20 cellular contexts compared by ENCODE assay signal in the genomic region with DNA sequence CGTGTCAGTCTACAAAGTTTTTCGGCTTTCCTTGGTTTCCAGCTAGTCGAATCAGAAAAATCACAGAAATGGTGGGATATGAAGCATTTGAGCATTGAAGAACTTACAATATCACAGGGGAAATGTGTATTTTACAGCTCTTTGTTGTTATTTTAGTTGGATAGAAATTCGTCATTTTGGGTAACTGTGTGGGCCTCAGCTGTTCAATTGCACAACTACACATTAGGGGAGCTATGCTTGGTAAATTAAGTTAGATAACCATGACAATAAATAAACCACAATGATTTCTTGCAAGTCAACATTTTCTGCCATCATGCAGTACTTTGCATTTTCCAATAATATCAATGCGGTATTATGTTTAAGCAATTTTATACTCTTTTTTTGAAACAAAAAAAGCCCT.
DNase-seq lines count a peak whose midpoint lies in the region; ATAC-seq and TF ChIP-seq lines count a peak whose summit lies in the region.
"Had no signal": no experiment of that assay in that cellular context is flagged by ENCODE, and none has a peak within 500 bp of the region (broad histone marks: within the 10 kb centered on the region; RNA-seq: fewer than 3 reads in every experiment).

No MANE protein-coding gene starts in this region.

- H3K9me3 ChIP-seq in SJCRH30 (replicated peaks) (no peaks in the 10 kb centered on the region), neural cell (ENCODE audit: low read length) (no peaks in the 10 kb centered on the region)
- H3K9me3 ChIP-seq: BE2C; BLaER1 treated with 17β-estradiol and CSF1 and Interleukin-3, amounts not matched to agents 10 nM and 100 nM had no signal

- H3K27ac ChIP-seq in SJCRH30 (peak overlapping the region; percentile 68), neural cell (ENCODE audit: low read length) (no peak overlapping the region), temporal lobe (ENCODE audit: low read depth, low read length) (peak overlapping the region; percentile 20)
- H3K27ac ChIP-seq: 22Rv1; BLaER1 treated with 17β-estradiol and CSF1 and Interleukin-3, amounts not matched to agents 10 nM and 100 nM had no signal

- H3K4me3 ChIP-seq in SJCRH30 = no peak overlapping the region
- peak overlapping the region; percentile 16 for H3K4me3 ChIP-seq in neural cell (ENCODE audit: low read length)
- H3K4me3 ChIP-seq: BLaER1 treated with 17β-estradiol and CSF1 and Interleukin-3, amounts not matched to agents 10 nM and 100 nM; GM12878; GM23338 had no signal

- TF ChIP-seq RAD21 in neural cell (conservative IDR thresholded peaks at IDR 0.05) = no peak

- ATAC-seq in left ventricle myocardium superior = no peak
- ATAC-seq: GM12878, GM23338, HCT116 had no signal

- no peak overlapping the region for H2AFZ ChIP-seq in neural cell (ENCODE audit: low read depth, low read length)
- H2AFZ ChIP-seq: GM23338 had no signal

- no peak for TF ChIP-seq EP300 in neural cell (conservative IDR thresholded peaks at IDR 0.05; ENCODE audit: poor library complexity, severe bottlenecking)

- intact Hi-C loops in left ventricle myocardium superior (cut with micrococcal nuclease) = no loop called here

- H3K4me2 ChIP-seq in neural cell (ENCODE audit: low read length) = no peak overlapping the region
- H3K4me2 ChIP-seq: BLaER1 treated with 17β-estradiol and CSF1 and Interleukin-3, amounts not matched to agents 10 nM and 100 nM; GM23338 had no signal

- peaks cover 5% of the 10 kb centered on the region for H3K79me2 ChIP-seq in neural cell (replicated peaks; ENCODE audit: insufficient read depth, low read length)

- TF ChIP-seq CTCF in neural cell (IDR thresholded peaks at IDR 0.05; ENCODE audit: poor library complexity, severe bottlenecking) = no peak

- H3F3A ChIP-seq in neural cell (ENCODE audit: insufficient read depth, low read length, poor library complexity, severe bottlenecking) = no peaks in the 10 kb centered on the region

- no peaks in the 10 kb centered on the region for H3K27me3 ChIP-seq in SJCRH30
- no peaks in the 10 kb centered on the region for H3K27me3 ChIP-seq in neural cell (ENCODE audit: insufficient read depth, low read depth, low read length)
- H3K27me3 ChIP-seq: BE2C; BLaER1 treated with 17β-estradiol and CSF1 and Interleukin-3, amounts not matched to agents 10 nM and 100 nM had no signal

- no peaks in the 10 kb centered on the region for H3K36me3 ChIP-seq in SJCRH30
- no peaks in the 10 kb centered on the region for H3K36me3 ChIP-seq in neural cell (ENCODE audit: insufficient read depth, low read length)
- H3K36me3 ChIP-seq: BE2C; BLaER1 treated with 17β-estradiol and CSF1 and Interleukin-3, amounts not matched to agents 10 nM and 100 nM had no signal

- H3K9ac ChIP-seq in neural cell (ENCODE audit: low read length) = no peak overlapping the region
- H3K9ac ChIP-seq: BLaER1 treated with 17β-estradiol and CSF1 and Interleukin-3, amounts not matched to agents 10 nM and 100 nM had no signal

- DNase-seq in Ammon's horn (ENCODE audit: low spot score) (peak; percentile 20), SJCRH30 (peak in 1 of 2 experiments; percentile 15), left ventricle myocardium superior (no peak), SHP77 (lab: John Stamatoyannopoulos, UW) (no peak), mesenteric fat pad (ENCODE audit: low spot score) (no peak)
- DNase-seq: BE2C; CD4-positive, alpha-beta T cell; CD8-positive, alpha-beta memory T cell; DMS 273 treated with DMSO at 0.1 percent for 48 hours; DMS79; EL; GDM1; H9 had no signal

- peaks cover 7% of the 10 kb centered on the region for H3K4me1 ChIP-seq in SJCRH30
- H3K4me1 ChIP-seq: BLaER1 treated with 17β-estradiol and CSF1 and Interleukin-3, amounts not matched to agents 10 nM and 100 nM had no signal

- no peaks in the 10 kb centered on the region for H4K20me1 ChIP-seq in neural cell (ENCODE audit: insufficient read depth)
- H4K20me1 ChIP-seq: BLaER1 treated with 17β-estradiol and CSF1 and Interleukin-3, amounts not matched to agents 10 nM and 100 nM had no signal

- H3K9me2 ChIP-seq in neural cell (ENCODE audit: insufficient read depth, low read length) = no peaks in the 10 kb centered on the region

TF ChIP-seq in neural cell, 6 proteins besides CTCF, POLR2A, EP300 and RAD21:
- TF ChIP-seq POLR2AphosphoS5 (IDR thresholded peaks at IDR 0.05) (no peak), EZH2 (IDR thresholded peaks at IDR 0.05; ENCODE audit: borderline replicate concordance, insufficient read depth, low read length, poor library complexity, severe bottlenecking) (no peak)
